In the genomic region with DNA sequence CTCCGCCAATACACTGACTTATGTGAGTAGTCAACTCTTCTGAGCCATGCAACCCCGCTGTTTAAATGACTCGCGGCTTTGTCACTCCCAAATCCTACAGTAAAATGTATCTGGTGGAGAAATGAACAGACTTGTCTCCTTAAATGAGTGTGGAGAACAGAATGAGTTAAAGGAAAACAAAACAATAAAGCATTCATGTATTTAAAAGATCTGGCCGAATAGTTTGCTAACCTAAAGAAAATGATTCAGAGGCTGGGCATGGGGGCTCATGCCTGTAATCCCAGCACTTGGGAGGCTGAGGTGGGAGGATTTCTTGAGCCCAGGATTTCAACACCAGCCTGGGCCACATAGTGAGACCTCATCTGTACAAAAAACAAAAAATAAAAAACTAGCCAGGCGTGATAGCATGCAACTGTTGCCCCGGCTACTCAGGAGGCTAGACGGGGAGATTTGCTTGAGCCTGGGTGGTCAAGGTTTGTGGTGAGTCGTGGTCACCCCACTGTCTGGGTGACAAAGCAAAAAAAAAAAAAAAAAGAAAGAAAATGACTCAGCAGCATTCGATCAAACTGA, we compare ENCODE assay signal across 1 cellular context.
TF ChIP-seq lines count a peak whose summit lies in the region.

No MANE protein-coding gene starts in this region.

TF ChIP-seq in HepG2, 621 proteins besides CTCF, POLR2A, EP300 and RAD21:
- TF ChIP-seq SNAPC4 (CRISPR knock-in tag; IDR thresholded peaks at IDR 0.05) = no peak
